10 cellular contexts compared by ENCODE assay signal in genomic region chr13:52070929-52071523, GRCh38. TPM values are rescaled to one million over a fixed set of nuclear protein-coding genes. Genes with fewer than 3 reads are reported as not detected.
DNase-seq lines count a peak whose midpoint lies in the region; TF ChIP-seq lines count a peak whose summit lies in the region.
"Had no signal": no experiment of that assay in that cellular context is flagged by ENCODE, and none has a peak within 500 bp of the region (broad histone marks: within the 10 kb centered on the region; RNA-seq: fewer than 3 reads in every experiment).

No MANE protein-coding gene starts in this region.

- in situ Hi-C loops in SK-MEL-5 (cut with HindIII; ENCODE audit: low pct_unique_long_range_greater_than_20kb, low sequenced_read_pairs) = no loop called here

- no peak overlapping the region for H2AFZ ChIP-seq in fibroblast of lung (ENCODE audit: low read length)

- TF ChIP-seq POLR2A in stomach (IDR thresholded peaks at IDR 0.05) = no peak
- no peak for TF ChIP-seq POLR2A in sigmoid colon (IDR thresholded peaks at IDR 0.05)

- DNase-seq in AG08395 (ENCODE audit: low spot score) = peak; percentile 62
- peak; percentile 9 for DNase-seq in GM12865 (ENCODE audit: low read depth)
- peak; percentile 50 for DNase-seq in SK-MEL-5 (ENCODE audit: low read depth, low spot score)
- peak; percentile 20 to 28 for DNase-seq in fibroblast of lung (ENCODE audit: low read depth in 2 of 2)
- no peak for DNase-seq in CD14-positive monocyte (ENCODE audit: low spot score)
- no peak for DNase-seq in stomach
- DNase-seq in sigmoid colon = no peak
- no peak for DNase-seq in NCI-H345 (lab: John Stamatoyannopoulos, UW)

- H3K36me3 ChIP-seq in fibroblast of lung (ENCODE audit: control insufficient read depth, insufficient read depth, low read length) (no peaks in the 10 kb centered on the region), stomach (no peaks in the 10 kb centered on the region), sigmoid colon (no peaks in the 10 kb centered on the region)

- no peak overlapping the region for H3K4me3 Mint-ChIP-seq in CD14-positive monocyte
- H3K4me3 Mint-ChIP-seq: activated naive CD4-positive, alpha-beta T cell treated with anti-CD3 and anti-CD28 coated beads, Interleukin-2, amount 50 U/mL, for 24 hours had no signal

- no peak overlapping the region for H3K9ac ChIP-seq in fibroblast of lung (ENCODE audit: insufficient read depth, low read length)
- H3K9ac ChIP-seq: KMS-11 had no signal

- TF ChIP-seq CTCF in GM12865 (IDR thresholded peaks at IDR 0.05; ENCODE audit: insufficient read depth, low read depth, low read length, missing control alignments) = no peak
- peak in 1 of 2 donors; percentile 9 for TF ChIP-seq CTCF in fibroblast of lung (conservative IDR thresholded peaks at IDR 0.05 in 1 of 2, IDR thresholded peaks at IDR 0.05 in 1 of 2; ENCODE audit: low read depth in 1 of 2, low read length in 2 of 2)
- TF ChIP-seq CTCF in CD14-positive monocyte (IDR thresholded peaks at IDR 0.05) = no peak
- TF ChIP-seq CTCF in stomach (IDR thresholded peaks at IDR 0.05) = no peak
- no peak for TF ChIP-seq CTCF in sigmoid colon (IDR thresholded peaks at IDR 0.05)

- H3K27me3 Mint-ChIP-seq in CD14-positive monocyte (ENCODE audit: low read depth in 3 of 3) = peaks cover 0 to 4% (median 0%) of the 10 kb centered on the region in 3 donors

- no peaks in the 10 kb centered on the region for H3K27me3 ChIP-seq in fibroblast of lung (ENCODE audit: control insufficient read depth, insufficient read depth, low read length)
- no peaks in the 10 kb centered on the region for H3K27me3 ChIP-seq in stomach
- H3K27me3 ChIP-seq in sigmoid colon = no peaks in the 10 kb centered on the region

- 85 to 93% (median 88%) methylated on average over 1 of the region's 1 CpG for WGBS in stomach, 5 donors
- 86 to 89% methylated on average over 1 of the region's 1 CpG for WGBS in sigmoid colon, 2 donors

- H3K4me2 ChIP-seq in fibroblast of lung (ENCODE audit: extremely low read depth, insufficient read depth, low read length) = no peak overlapping the region
- H3K4me2 ChIP-seq: KMS-11 had no signal

- H3K9me3 ChIP-seq in fibroblast of lung (ENCODE audit: control insufficient read depth, insufficient read depth, low read depth, low read length) (no peaks in the 10 kb centered on the region), stomach (peaks cover 9 to 54% (median 33%) of the 10 kb centered on the region in 4 donors), sigmoid colon (peaks cover 0 to 19% (median 16%) of the 10 kb centered on the region in 4 donors)

- no peaks in the 10 kb centered on the region for H4K20me1 ChIP-seq in fibroblast of lung (ENCODE audit: control insufficient read depth, extremely low read depth, insufficient read depth, low read length)

- TF ChIP-seq EP300 in stomach (IDR thresholded peaks at IDR 0.05) (no peak), sigmoid colon (IDR thresholded peaks at IDR 0.05) (no peak)

- no peaks in the 10 kb centered on the region for H3K79me2 ChIP-seq in fibroblast of lung (ENCODE audit: control insufficient read depth, insufficient read depth, low read length)

- H3K4me1 ChIP-seq in fibroblast of lung (ENCODE audit: control insufficient read depth, extremely low read depth, insufficient read depth, low read length) = no peaks in the 10 kb centered on the region
- H3K4me1 ChIP-seq in stomach = no peaks in the 10 kb centered on the region
- no peaks in the 10 kb centered on the region for H3K4me1 ChIP-seq in sigmoid colon

- intact Hi-C loops in CD14-positive monocyte (cut with micrococcal nuclease) (no loop called here), stomach (cut with DNase I; ENCODE audit: low total_unique reads) (no loop called here), sigmoid colon (cut with DNase I) (no loop called here)

- H3K4me3 ChIP-seq in GM12865 (ENCODE audit: low read depth, low read length) (no peak overlapping the region), fibroblast of lung (replicated peaks in 1 of 4; ENCODE audit: control extremely low read depth in 1 of 4, insufficient read depth in 1 of 4, low read depth in 3 of 4, low read length in 4 of 4) (no peak overlapping the region), stomach (no peak overlapping the region), sigmoid colon (no peak overlapping the region)

- peaks cover 21 to 47% (median 36%) of the 10 kb centered on the region in 7 donors for H3K9me3 Mint-ChIP-seq in CD14-positive monocyte

- no peak overlapping the region for H3K27ac Mint-ChIP-seq in CD14-positive monocyte
- H3K27ac Mint-ChIP-seq: activated naive CD4-positive, alpha-beta T cell treated with anti-CD3 and anti-CD28 coated beads, Interleukin-2, amount 50 U/mL, for 24 hours had no signal

- no peaks in the 10 kb centered on the region for H3K36me3 Mint-ChIP-seq in CD14-positive monocyte

- H3K4me1 Mint-ChIP-seq in CD14-positive monocyte = no peaks in the 10 kb centered on the region
- H3K4me1 Mint-ChIP-seq: activated naive CD4-positive, alpha-beta T cell treated with anti-CD3 and anti-CD28 coated beads, Interleukin-2, amount 50 U/mL, for 24 hours had no signal

- H3K27ac ChIP-seq in fibroblast of lung (ENCODE audit: insufficient read depth, low read length) (no peak overlapping the region), stomach (no peak overlapping the region), sigmoid colon (no peak overlapping the region)
- H3K27ac ChIP-seq: KMS-11 had no signal

RNA-seq across cellular contexts. Expression of gene UTP14C, which starts 46.5 kb away (rescaled TPM):
- 10.4 and 11.7 TPM in 2 replicates for total RNA-seq in SK-MEL-5 (2014; rRNA removed; shearing (Covaris generic))
- 11.2 and 11.9 TPM in 2 replicates for polyA plus RNA-seq in SK-MEL-5 (2015; cell fraction: cytosol; rRNA removed)
- polyA plus RNA-seq in SK-MEL-5 (2015; cell fraction: nucleus; rRNA removed) = 6.7 and 7.4 TPM in 2 replicates
- 12.6 and 14.5 TPM in 2 replicates for total RNA-seq in fibroblast of lung
- 13.7 and 20.5 TPM in 2 replicates for polyA plus RNA-seq in fibroblast of lung
- polyA plus RNA-seq in fibroblast of lung (2012) = 7.8 and 12.8 TPM in 2 replicates
- polyA minus RNA-seq in fibroblast of lung (ENCODE audit: low replicate concordance) = 1.1 and 1.7 TPM in 2 replicates
- polyA plus RNA-seq in CD14-positive monocyte = 1 to 10 TPM; 1.2 TPM
- total RNA-seq in stomach = 10 to 100 TPM in 3 of 5 donors, 1 to 10 TPM in 2; 3.5 to 21.7 (median 12.5) TPM
- polyA plus RNA-seq in stomach = 1 to 10 TPM; 2.3 to 3.1 (median 2.6) TPM
- total RNA-seq in sigmoid colon = 10 to 100 TPM; 15.0 to 18.2 (median 15.8) TPM
- polyA plus RNA-seq in sigmoid colon = 1 to 10 TPM; 1.8 to 9.7 (median 2.4) TPM

RNA-seq across cellular contexts. Expression of gene NEK5, which starts 57.8 kb away (rescaled TPM):
- 0.05 and 0.08 TPM in 2 replicates for total RNA-seq in SK-MEL-5 (2014; rRNA removed; shearing (Covaris generic))
- 0.18 TPM in 1 of 2 replicates, not detected in the other for polyA plus RNA-seq in SK-MEL-5 (2015; cell fraction: cytosol; rRNA removed)
- 0.22 TPM in 1 of 2 replicates, not detected in the other for polyA plus RNA-seq in SK-MEL-5 (2015; cell fraction: nucleus; rRNA removed)
- total RNA-seq in fibroblast of lung (under 0.01 TPM in 2 replicates), stomach (1 to 10 TPM in 1 of 5 donors, under 1 TPM in 1, not detected in 3; 0.73 to 4.0 TPM), sigmoid colon (under 1 TPM in 3 of 4 donors, not detected in 1; 0.27 to 0.83 (median 0.33) TPM)
- polyA plus RNA-seq in fibroblast of lung (0.03 TPM in 2 replicates), CD14-positive monocyte (under 1 TPM in 1 of 2 donors, not detected in 1; 0.07 TPM), stomach (under 1 TPM in 2 of 3 donors, not detected in 1; 0.05 to 0.31 TPM), sigmoid colon (under 1 TPM in 2 of 3 donors, not detected in 1; 0.17 to 0.60 TPM)
- 0.13 and 0.27 TPM in 2 replicates for polyA plus RNA-seq in fibroblast of lung (2012)
- not detected in 2 replicates for polyA minus RNA-seq in fibroblast of lung (ENCODE audit: low replicate concordance)

RNA-seq across cellular contexts. Expression of gene ALG11, which starts 58.8 kb away (rescaled TPM):
- 18.6 and 21.3 TPM in 2 replicates for total RNA-seq in SK-MEL-5 (2014; rRNA removed; shearing (Covaris generic))
- polyA plus RNA-seq in SK-MEL-5 (2015; cell fraction: cytosol; rRNA removed) = 22.4 TPM in 2 replicates
- 17.0 and 23.0 TPM in 2 replicates for polyA plus RNA-seq in SK-MEL-5 (2015; cell fraction: nucleus; rRNA removed)
- total RNA-seq in fibroblast of lung (18.7 and 20.3 TPM in 2 replicates), stomach (10 to 100 TPM in 3 of 5 donors, 1 to 10 TPM in 2; 2.9 to 37.4 (median 21.9) TPM), sigmoid colon (10 to 100 TPM; 11.6 to 20.6 (median 17.4) TPM)
- polyA plus RNA-seq in fibroblast of lung (14.7 and 21.8 TPM in 2 replicates), CD14-positive monocyte (10 to 100 TPM; 14.2 to 16.9 TPM), stomach (1 to 10 TPM; 1.4 to 2.7 (median 2.3) TPM), sigmoid colon (1 to 10 TPM; 1.2 to 9.3 (median 2.1) TPM)
- polyA plus RNA-seq in fibroblast of lung (2012) = 10.7 and 18.8 TPM in 2 replicates
- polyA minus RNA-seq in fibroblast of lung (ENCODE audit: low replicate concordance) = 2.1 and 3.8 TPM in 2 replicates

RNA-seq across cellular contexts. Expression of gene ATP7B, which starts 59.8 kb away (rescaled TPM):
- total RNA-seq in SK-MEL-5 (2014; rRNA removed; shearing (Covaris generic)) = 3.6 and 3.8 TPM in 2 replicates
- 6.7 and 10.8 TPM in 2 replicates for polyA plus RNA-seq in SK-MEL-5 (2015; cell fraction: cytosol; rRNA removed)
- 13.2 and 14.7 TPM in 2 replicates for polyA plus RNA-seq in SK-MEL-5 (2015; cell fraction: nucleus; rRNA removed)
- total RNA-seq in fibroblast of lung = 2.6 and 3.3 TPM in 2 replicates
- 1.0 and 1.7 TPM in 2 replicates for polyA plus RNA-seq in fibroblast of lung
- 0.90 and 1.7 TPM in 2 replicates for polyA plus RNA-seq in fibroblast of lung (2012)
- 0.82 and 6.6 TPM in 2 replicates for polyA minus RNA-seq in fibroblast of lung (ENCODE audit: low replicate concordance)
- under 1 TPM in 1 of 2 donors, not detected in 1; 0.39 TPM for polyA plus RNA-seq in CD14-positive monocyte
- 10 to 100 TPM in 2 of 5 donors, 1 to 10 TPM in 3; 1.2 to 21.0 (median 8.4) TPM for total RNA-seq in stomach
- polyA plus RNA-seq in stomach = 1 to 10 TPM in 1 of 3 donors, under 1 TPM in 2; 0.62 to 1.5 (median 0.98) TPM
- total RNA-seq in sigmoid colon = 1 to 10 TPM; 4.5 to 8.1 (median 5.5) TPM
- polyA plus RNA-seq in sigmoid colon = 1 to 10 TPM in 2 of 3 donors, under 1 TPM in 1; 0.60 to 5.1 (median 1.2) TPM

Comparison
In these comparisons a context has a peak if more than half of its experiments do, and no peak if none do; other contexts are left out.
1. DNase-seq: peak in AG08395 (single experiment), GM12865 (single experiment), SK-MEL-5 (single experiment) and fibroblast of lung (2 of 2); none in CD14-positive monocyte (single experiment), stomach (single experiment), sigmoid colon (single experiment) and NCI-H345 (single experiment).